1 cellular context compared by ENCODE assay signal in the genomic region with DNA sequence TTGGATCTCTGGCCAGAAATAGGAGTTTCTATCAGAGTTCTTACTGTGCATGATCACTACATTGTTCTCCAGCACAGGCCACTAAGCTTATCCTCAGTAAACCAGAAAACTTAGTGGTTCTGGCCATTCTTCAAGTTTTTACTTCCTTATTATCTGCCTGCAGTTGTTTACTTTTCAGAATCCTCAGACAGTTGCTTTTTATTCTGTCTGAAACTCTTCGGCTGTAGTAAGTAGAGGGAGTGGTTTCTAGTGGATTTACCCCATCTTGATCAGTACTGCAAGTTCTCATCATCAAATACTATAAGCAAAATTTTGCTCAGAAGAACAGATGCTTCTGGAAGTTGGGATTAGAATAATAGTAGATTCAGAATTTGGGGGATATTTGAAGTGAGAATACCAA.
TF ChIP-seq lines count a peak whose summit lies in the region.

No MANE protein-coding gene starts in this region.

TF ChIP-seq in H1, 55 proteins besides CTCF, POLR2A, EP300 and RAD21:
- TF ChIP-seq SUZ12 (IDR thresholded peaks at IDR 0.05; ENCODE audit: low read length) (no peak), CTBP2 (IDR thresholded peaks at IDR 0.05; ENCODE audit: borderline replicate concordance, insufficient read depth, insufficient read length, low read length) (no peak), SRF (IDR thresholded peaks at IDR 0.05; ENCODE audit: low read depth, low read length) (no peak), KDM4A (IDR thresholded peaks at IDR 0.05; ENCODE audit: low read depth, low read length, severe bottlenecking) (no peak), BACH1 (IDR thresholded peaks at IDR 0.05; ENCODE audit: low read length) (no peak), CHD2 (IDR thresholded peaks at IDR 0.05; ENCODE audit: low read length) (no peak), TAF1 (IDR thresholded peaks at IDR 0.05; ENCODE audit: low read depth, low read length) (no peak), JUND (IDR thresholded peaks at IDR 0.05; ENCODE audit: low read length) (no peak), KDM1A (IDR thresholded peaks at IDR 0.05; ENCODE audit: borderline replicate concordance, low read length) (no peak), SP2 (IDR thresholded peaks at IDR 0.05; ENCODE audit: low read length) (no peak), HDAC6 (IDR thresholded peaks at IDR 0.05; ENCODE audit: low read depth, low read length) (no peak), GTF2F1 (IDR thresholded peaks at IDR 0.05; ENCODE audit: borderline replicate concordance, low read depth, low read length) (no peak), TCF12 (IDR thresholded peaks at IDR 0.05; ENCODE audit: low read depth, low read length) (no peak)
- TF ChIP-seq, protein P1, sequence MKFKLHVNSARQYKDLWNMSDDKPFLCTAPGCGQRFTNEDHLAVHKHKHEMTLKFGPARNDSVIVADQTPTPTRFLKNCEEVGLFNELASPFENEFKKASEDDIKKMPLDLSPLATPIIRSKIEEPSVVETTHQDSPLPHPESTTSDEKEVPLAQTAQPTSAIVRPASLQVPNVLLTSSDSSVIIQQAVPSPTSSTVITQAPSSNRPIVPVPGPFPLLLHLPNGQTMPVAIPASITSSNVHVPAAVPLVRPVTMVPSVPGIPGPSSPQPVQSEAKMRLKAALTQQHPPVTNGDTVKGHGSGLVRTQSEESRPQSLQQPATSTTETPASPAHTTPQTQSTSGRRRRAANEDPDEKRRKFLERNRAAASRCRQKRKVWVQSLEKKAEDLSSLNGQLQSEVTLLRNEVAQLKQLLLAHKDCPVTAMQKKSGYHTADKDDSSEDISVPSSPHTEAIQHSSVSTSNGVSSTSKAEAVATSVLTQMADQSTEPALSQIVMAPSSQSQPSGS (IDR thresholded peaks at IDR 0.05; ENCODE audit: low read length) = no peak
- TF ChIP-seq, protein P2, sequence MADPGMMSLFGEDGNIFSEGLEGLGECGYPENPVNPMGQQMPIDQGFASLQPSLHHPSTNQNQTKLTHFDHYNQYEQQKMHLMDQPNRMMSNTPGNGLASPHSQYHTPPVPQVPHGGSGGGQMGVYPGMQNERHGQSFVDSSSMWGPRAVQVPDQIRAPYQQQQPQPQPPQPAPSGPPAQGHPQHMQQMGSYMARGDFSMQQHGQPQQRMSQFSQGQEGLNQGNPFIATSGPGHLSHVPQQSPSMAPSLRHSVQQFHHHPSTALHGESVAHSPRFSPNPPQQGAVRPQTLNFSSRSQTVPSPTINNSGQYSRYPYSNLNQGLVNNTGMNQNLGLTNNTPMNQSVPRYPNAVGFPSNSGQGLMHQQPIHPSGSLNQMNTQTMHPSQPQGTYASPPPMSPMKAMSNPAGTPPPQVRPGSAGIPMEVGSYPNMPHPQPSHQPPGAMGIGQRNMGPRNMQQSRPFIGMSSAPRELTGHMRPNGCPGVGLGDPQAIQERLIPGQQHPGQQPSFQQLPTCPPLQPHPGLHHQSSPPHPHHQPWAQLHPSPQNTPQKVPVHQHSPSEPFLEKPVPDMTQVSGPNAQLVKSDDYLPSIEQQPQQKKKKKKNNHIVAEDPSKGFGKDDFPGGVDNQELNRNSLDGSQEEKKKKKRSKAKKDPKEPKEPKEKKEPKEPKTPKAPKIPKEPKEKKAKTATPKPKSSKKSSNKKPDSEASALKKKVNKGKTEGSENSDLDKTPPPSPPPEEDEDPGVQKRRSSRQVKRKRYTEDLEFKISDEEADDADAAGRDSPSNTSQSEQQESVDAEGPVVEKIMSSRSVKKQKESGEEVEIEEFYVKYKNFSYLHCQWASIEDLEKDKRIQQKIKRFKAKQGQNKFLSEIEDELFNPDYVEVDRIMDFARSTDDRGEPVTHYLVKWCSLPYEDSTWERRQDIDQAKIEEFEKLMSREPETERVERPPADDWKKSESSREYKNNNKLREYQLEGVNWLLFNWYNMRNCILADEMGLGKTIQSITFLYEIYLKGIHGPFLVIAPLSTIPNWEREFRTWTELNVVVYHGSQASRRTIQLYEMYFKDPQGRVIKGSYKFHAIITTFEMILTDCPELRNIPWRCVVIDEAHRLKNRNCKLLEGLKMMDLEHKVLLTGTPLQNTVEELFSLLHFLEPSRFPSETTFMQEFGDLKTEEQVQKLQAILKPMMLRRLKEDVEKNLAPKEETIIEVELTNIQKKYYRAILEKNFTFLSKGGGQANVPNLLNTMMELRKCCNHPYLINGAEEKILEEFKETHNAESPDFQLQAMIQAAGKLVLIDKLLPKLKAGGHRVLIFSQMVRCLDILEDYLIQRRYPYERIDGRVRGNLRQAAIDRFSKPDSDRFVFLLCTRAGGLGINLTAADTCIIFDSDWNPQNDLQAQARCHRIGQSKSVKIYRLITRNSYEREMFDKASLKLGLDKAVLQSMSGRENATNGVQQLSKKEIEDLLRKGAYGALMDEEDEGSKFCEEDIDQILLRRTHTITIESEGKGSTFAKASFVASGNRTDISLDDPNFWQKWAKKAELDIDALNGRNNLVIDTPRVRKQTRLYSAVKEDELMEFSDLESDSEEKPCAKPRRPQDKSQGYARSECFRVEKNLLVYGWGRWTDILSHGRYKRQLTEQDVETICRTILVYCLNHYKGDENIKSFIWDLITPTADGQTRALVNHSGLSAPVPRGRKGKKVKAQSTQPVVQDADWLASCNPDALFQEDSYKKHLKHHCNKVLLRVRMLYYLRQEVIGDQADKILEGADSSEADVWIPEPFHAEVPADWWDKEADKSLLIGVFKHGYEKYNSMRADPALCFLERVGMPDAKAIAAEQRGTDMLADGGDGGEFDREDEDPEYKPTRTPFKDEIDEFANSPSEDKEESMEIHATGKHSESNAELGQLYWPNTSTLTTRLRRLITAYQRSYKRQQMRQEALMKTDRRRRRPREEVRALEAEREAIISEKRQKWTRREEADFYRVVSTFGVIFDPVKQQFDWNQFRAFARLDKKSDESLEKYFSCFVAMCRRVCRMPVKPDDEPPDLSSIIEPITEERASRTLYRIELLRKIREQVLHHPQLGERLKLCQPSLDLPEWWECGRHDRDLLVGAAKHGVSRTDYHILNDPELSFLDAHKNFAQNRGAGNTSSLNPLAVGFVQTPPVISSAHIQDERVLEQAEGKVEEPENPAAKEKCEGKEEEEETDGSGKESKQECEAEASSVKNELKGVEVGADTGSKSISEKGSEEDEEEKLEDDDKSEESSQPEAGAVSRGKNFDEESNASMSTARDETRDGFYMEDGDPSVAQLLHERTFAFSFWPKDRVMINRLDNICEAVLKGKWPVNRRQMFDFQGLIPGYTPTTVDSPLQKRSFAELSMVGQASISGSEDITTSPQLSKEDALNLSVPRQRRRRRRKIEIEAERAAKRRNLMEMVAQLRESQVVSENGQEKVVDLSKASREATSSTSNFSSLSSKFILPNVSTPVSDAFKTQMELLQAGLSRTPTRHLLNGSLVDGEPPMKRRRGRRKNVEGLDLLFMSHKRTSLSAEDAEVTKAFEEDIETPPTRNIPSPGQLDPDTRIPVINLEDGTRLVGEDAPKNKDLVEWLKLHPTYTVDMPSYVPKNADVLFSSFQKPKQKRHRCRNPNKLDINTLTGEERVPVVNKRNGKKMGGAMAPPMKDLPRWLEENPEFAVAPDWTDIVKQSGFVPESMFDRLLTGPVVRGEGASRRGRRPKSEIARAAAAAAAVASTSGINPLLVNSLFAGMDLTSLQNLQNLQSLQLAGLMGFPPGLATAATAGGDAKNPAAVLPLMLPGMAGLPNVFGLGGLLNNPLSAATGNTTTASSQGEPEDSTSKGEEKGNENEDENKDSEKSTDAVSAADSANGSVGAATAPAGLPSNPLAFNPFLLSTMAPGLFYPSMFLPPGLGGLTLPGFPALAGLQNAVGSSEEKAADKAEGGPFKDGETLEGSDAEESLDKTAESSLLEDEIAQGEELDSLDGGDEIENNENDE (IDR thresholded peaks at IDR 0.05; ENCODE audit: insufficient replicate concordance, low read length) = no peak
TF ChIP-seq in H1: peak in this region for 0.
